Comparison of ENCODE assay signal across 15 cellular contexts in genomic region chr4:2045518-2045951, GRCh38. TPM values are rescaled to one million over a fixed set of nuclear protein-coding genes. Genes with fewer than 3 reads are reported as not detected.
DNase-seq lines count a peak whose midpoint lies in the region; ATAC-seq, FAIRE-seq and TF ChIP-seq lines count a peak whose summit lies in the region.
"Had no signal": no experiment of that assay in that cellular context is flagged by ENCODE, and none has a peak within 500 bp of the region (broad histone marks: within the 10 kb centered on the region; RNA-seq: fewer than 3 reads in every experiment).

No MANE protein-coding gene starts in this region.

- peaks cover 17% of the 10 kb centered on the region for H3K27me3 Mint-ChIP-seq in T-helper 17 cell
- peaks cover 36% of the 10 kb centered on the region for H3K27me3 Mint-ChIP-seq in nephron (ENCODE audit: low read depth)

- no peak overlapping the region for H3K4me3 ChIP-seq in BLaER1
- no peak overlapping the region for H3K4me3 ChIP-seq in GM23248
- H3K4me3 ChIP-seq: esophagus muscularis mucosa had no signal

- no peaks in the 10 kb centered on the region for H3K9me2 ChIP-seq in GM23248 (ENCODE audit: insufficient read depth)

- H3K36me3 Mint-ChIP-seq in T-helper 17 cell (ENCODE audit: low read depth) (peaks cover 2% of the 10 kb centered on the region), nephron (ENCODE audit: low read depth) (no peaks in the 10 kb centered on the region)

- WGBS in GM23248 (ENCODE audit: low coverage in 1 of 2, low lambda C conversion rate in 2 of 2, missing lambda C conversion rate in 2 of 2), 2 experiments, result 75 to 82% methylated on average over 9 to 11 of the region's 11 CpGs

- no peak overlapping the region for H3K4me3 Mint-ChIP-seq in T-helper 17 cell
- H3K4me3 Mint-ChIP-seq in nephron, result peak overlapping the region in 2 of 3 experiments; percentile 20 to 38
- H3K4me3 Mint-ChIP-seq: dendritic cell treated with granulocyte-macrophage colony-stimulating factor and Interleukin-4, amounts not matched to agents 40 ng/mL and 50 ng/mL, for 4 days; T-helper 2 cell treated with Interferon-gamma antibody and Interleukin-4, amounts not matched to agents 5 μg/mL and 100 μg/mL, for 36 hours had no signal

- FAIRE-seq in urothelium cell line (lab: Jason Lieb, UNC), result no peak
- FAIRE-seq: G401.6, HepG2 had no signal

- H3K9me3 ChIP-seq in BLaER1 (no peaks in the 10 kb centered on the region), GM23248 (ENCODE audit: low read depth) (no peaks in the 10 kb centered on the region), T-helper 17 cell (ENCODE audit: control insufficient read depth, low read length, poor library complexity, severe bottlenecking) (no peaks in the 10 kb centered on the region)
- H3K9me3 ChIP-seq: esophagus muscularis mucosa had no signal

- H3K27me3 ChIP-seq in BLaER1 (peaks cover 20% of the 10 kb centered on the region), GM23248 (replicated peaks; ENCODE audit: insufficient read depth) (no peaks in the 10 kb centered on the region)

- no peaks in the 10 kb centered on the region for H3K79me2 ChIP-seq in GM23248 (ENCODE audit: insufficient read depth)

- peaks cover 56% of the 10 kb centered on the region for H3K4me1 ChIP-seq in BLaER1
- H3K4me1 ChIP-seq in GM23248 (ENCODE audit: insufficient read depth), result no peaks in the 10 kb centered on the region

- H3K27ac Mint-ChIP-seq in T-helper 17 cell (no peak overlapping the region), nephron (no peak overlapping the region)
- H3K27ac Mint-ChIP-seq: dendritic cell treated with granulocyte-macrophage colony-stimulating factor and Interleukin-4, amounts not matched to agents 40 ng/mL and 50 ng/mL, for 4 days; T-helper 2 cell treated with Interferon-gamma antibody and Interleukin-4, amounts not matched to agents 5 μg/mL and 100 μg/mL, for 36 hours had no signal

- peaks cover 13% of the 10 kb centered on the region for H3K4me1 Mint-ChIP-seq in T-helper 17 cell
- no peaks in the 10 kb centered on the region for H3K4me1 Mint-ChIP-seq in nephron

- H3K4me2 ChIP-seq in BLaER1 (peak overlapping the region; percentile 91), GM23248 (ENCODE audit: unreplicated experiment) (no peak overlapping the region)

- in situ Hi-C loops in GM23248 (cut with MboI), result no loop called here

- TF ChIP-seq CTCF in nephron (IDR thresholded peaks at IDR 0.05; ENCODE audit: unreplicated experiment in 3 of 3), result no peak

- H3K27ac ChIP-seq in BLaER1 (peak overlapping the region; percentile 24), GM23248 (no peak overlapping the region)
- H3K27ac ChIP-seq: esophagus muscularis mucosa, RWPE1 had no signal

- peak; percentile 41 for DNase-seq in GM23248
- DNase-seq in T-helper 17 cell, result no peak
- DNase-seq in urothelium cell line (ENCODE audit: low spot score), result no peak
- DNase-seq in DMS79 (lab: John Stamatoyannopoulos, UW), result no peak
- DNase-seq: NCI-H1417 treated with DMSO at 0.1 percent for 48 hours, NCI-H510A had no signal

- ATAC-seq in T-helper 17 cell, result peak; percentile 30
- ATAC-seq in GM19328 (IDR thresholded peaks at IDR 0.05; ENCODE audit: unreplicated experiment), result no peak

- H3K36me3 ChIP-seq in BLaER1, result peaks cover 13% of the 10 kb centered on the region
- no peaks in the 10 kb centered on the region for H3K36me3 ChIP-seq in GM23248 (ENCODE audit: low read depth)
- H3K36me3 ChIP-seq: esophagus muscularis mucosa had no signal

- no peaks in the 10 kb centered on the region for H3F3A ChIP-seq in GM23248 (ENCODE audit: insufficient read depth)

- no peak overlapping the region for H2AFZ ChIP-seq in GM23248

- H3K9me3 Mint-ChIP-seq in nephron, result no peaks in the 10 kb centered on the region
- H3K9me3 Mint-ChIP-seq: dendritic cell treated with granulocyte-macrophage colony-stimulating factor and Interleukin-4, amounts not matched to agents 40 ng/mL and 50 ng/mL, for 4 days; T-helper 2 cell treated with Interferon-gamma antibody and Interleukin-4, amounts not matched to agents 5 μg/mL and 100 μg/mL, for 36 hours had no signal

- no peak overlapping the region for H3K9ac ChIP-seq in BLaER1
- no peak overlapping the region for H3K9ac ChIP-seq in GM23248

- H4K20me1 ChIP-seq in BLaER1 (peaks cover 34% of the 10 kb centered on the region), GM23248 (ENCODE audit: insufficient read depth) (no peaks in the 10 kb centered on the region)

RNA-seq across cellular contexts. Expression of gene NAT8L, which starts 13.6 kb away (rescaled TPM):
- total RNA-seq in GM23248 (2014; rRNA removed; shearing (Covaris generic)), result 0.38 TPM in 1 of 2 replicates, not detected in the other
- polyA plus RNA-seq in GM23248 (2016; fragmentation: Nextera tagmentation; extraction: Ambion mirVana), result 0.03 TPM in 1 of 2 replicates, not detected in the other
- not detected for total RNA-seq in T-helper 17 cell

RNA-seq across cellular contexts. Expression of gene NELFA, which starts 36.8 kb away (rescaled TPM):
- total RNA-seq in GM23248 (2014; rRNA removed; shearing (Covaris generic)), result 16.9 and 18.7 TPM in 2 replicates
- 23.6 and 23.9 TPM in 2 replicates for polyA plus RNA-seq in GM23248 (2016; fragmentation: Nextera tagmentation; extraction: Ambion mirVana)
- total RNA-seq in T-helper 17 cell, result 10 to 100 TPM; 40.7 to 47.2 TPM
